8 cellular contexts compared by ENCODE assay signal in the genomic region with DNA sequence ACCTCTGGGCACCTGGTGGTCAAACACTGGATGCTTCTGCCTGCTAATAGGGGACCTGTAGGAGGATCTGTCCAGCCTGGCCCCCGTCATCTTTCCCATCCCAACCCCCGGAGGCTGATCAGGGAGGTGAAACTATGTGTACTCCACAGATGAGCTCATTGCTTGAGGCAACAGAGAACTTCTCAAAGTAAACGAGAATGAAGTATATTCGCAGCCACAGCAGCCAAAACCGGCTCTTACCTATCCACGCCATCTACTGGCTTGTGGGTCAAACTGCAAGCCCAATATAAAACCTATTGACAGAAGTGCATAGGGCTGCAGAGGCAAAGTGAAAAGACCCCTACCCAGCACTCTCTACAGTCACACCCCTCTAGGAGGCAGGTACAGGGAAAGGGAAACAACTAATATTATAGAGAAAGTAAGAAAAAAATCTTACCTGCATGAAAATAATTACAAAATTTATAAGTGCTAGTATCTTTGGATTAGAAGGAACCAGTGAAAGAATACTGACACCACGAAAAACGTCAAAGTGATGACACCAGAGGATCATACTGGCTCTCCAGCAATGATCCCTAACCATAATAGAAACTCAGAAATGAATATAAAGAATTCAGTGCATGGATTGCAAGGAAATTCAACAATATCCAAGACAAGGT.
DNase-seq lines count a peak whose midpoint lies in the region; ATAC-seq lines count a peak whose summit lies in the region.

No MANE protein-coding gene starts in this region.

- intact Hi-C loops in left colon (cut with DNase I, micrococcal nuclease), result no loop called here

- peak; percentile 9 for DNase-seq in Daoy (ENCODE audit: low read depth)
- DNase-seq in NCI-H446 treated with DMSO at 0.1 percent for 48 hours (lab: John Stamatoyannopoulos, UW), result peak; percentile 37
- DNase-seq in amniotic epithelial cell (ENCODE audit: low read depth), result peak; percentile 51
- DNase-seq in left colon, result peak in 1 of 2 donors; percentile 19
- DNase-seq in mesenteric fat pad (ENCODE audit: low spot score), result no peak
- no peak for DNase-seq in activated CD8-positive, alpha-beta memory T cell treated with anti-CD3 and anti-CD28 coated beads, Interleukin-2, amount 50 U/mL, for 4 hours

- ATAC-seq in GM19463 (IDR thresholded peaks at IDR 0.05; ENCODE audit: unreplicated experiment) (peak; percentile 91), HG03354 (IDR thresholded peaks at IDR 0.05; ENCODE audit: poor library complexity, severe bottlenecking, unreplicated experiment) (peak; percentile 95), left colon (peak; percentile 39)

Comparison
In these comparisons a context has a peak if more than half of its experiments do, and no peak if none do; other contexts are left out.
1. DNase-seq: peak in Daoy (single experiment), NCI-H446 treated with DMSO at 0.1 percent for 48 hours (single experiment) and amniotic epithelial cell (single experiment); none in mesenteric fat pad (single experiment) and activated CD8-positive, alpha-beta memory T cell treated with anti-CD3 and anti-CD28 coated beads, Interleukin-2, amount 50 U/mL, for 4 hours (single experiment).
2. ATAC-seq: peak in every context shown above with its lines; median percentile 95 in HG03354; 91 in GM19463; 39 in left colon.